Comparison of ENCODE assay signal across 31 cellular contexts in genomic region chr18:36409779-36410178, GRCh38.
"Had no signal": no experiment of that assay in that cellular context is flagged by ENCODE, and none has a peak within 500 bp of the region (broad histone marks: within the 10 kb centered on the region; RNA-seq: fewer than 3 reads in every experiment).

No MANE protein-coding gene starts in this region.

- H3K9ac ChIP-seq: neural progenitor cell, parathyroid adenoma had no signal

- H3K27ac Mint-ChIP-seq: naive thymus-derived CD4-positive, alpha-beta T cell; natural killer cell; nephron; neural progenitor cell; progenitor cell of endocrine pancreas; stimulated activated memory B cell treated with anti-CD40 and anti-IgM and Interleukin-4, amounts not matched to agents 10 μg/mL and 1 μg/mL and 100 μg/mL, for 72 hours; stimulated activated naive CD8-positive, alpha-beta T cell treated with anti-CD3 and anti-CD28 coated beads, Interleukin-15, amount 100 ng/mL, for 72 hours had no signal

- H3K9me3 Mint-ChIP-seq: natural killer cell; nephron; stimulated activated memory B cell treated with anti-CD40 and anti-IgM and Interleukin-4, amounts not matched to agents 10 μg/mL and 1 μg/mL and 100 μg/mL, for 72 hours; stimulated activated naive CD8-positive, alpha-beta T cell treated with anti-CD3 and anti-CD28 coated beads, Interleukin-15, amount 100 ng/mL, for 72 hours had no signal

- DNase-seq: naive thymus-derived CD4-positive, alpha-beta T cell; natural killer cell; occipital lobe; ovary; posterior cingulate gyrus; retina; right lobe of liver; sigmoid colon; small intestine; spleen; stimulated activated CD4-positive, alpha-beta T cell treated with anti-CD3 and anti-CD28 coated beads, Interleukin-12 subunit alpha, Interleukin-12 subunit beta, amount 100 ng/mL, for 4 hours; stimulated activated CD4-positive, alpha-beta T cell treated with anti-CD3 and anti-CD28 coated beads, Interleukin-1b, Interleukin-23, amount 100 ng/mL, for 48 hours; stimulated activated CD4-positive, alpha-beta T cell treated with anti-CD3 and anti-CD28 coated beads, Interleukin-4, amount 100 ng/mL, for 1 hour; stimulated activated CD4-positive, alpha-beta T cell treated with anti-CD3 and anti-CD28 coated beads, Interleukin-4, amount 100 ng/mL, for 4 hours; stimulated activated CD8-positive, alpha-beta memory T cell treated with anti-CD3 and anti-CD28 coated beads, Interleukin-4, amount 100 ng/mL, for 48 hours; stimulated activated naive CD4-positive, alpha-beta T cell; stimulated activated naive CD8-positive, alpha-beta T cell treated with anti-CD3 and anti-CD28 coated beads, Interleukin-15, amount 100 ng/mL, for 72 hours; stimulated activated naive CD8-positive, alpha-beta T cell treated with anti-CD3 and anti-CD28 coated beads, Interleukin-15, Interleukin-2, amounts not matched to agents 100 U/mL and 50 U/mL, for 24 hours; substantia nigra; testis; tibial artery; transverse colon; upper lobe of left lung had no signal

- H3K36me3 ChIP-seq: neural progenitor cell, ovary, right atrium auricular region, right lobe of liver, sigmoid colon, spleen, suprapubic skin, tibial artery, transverse colon, upper lobe of left lung, vagina had no signal

- H3K4me2 ChIP-seq: neural progenitor cell had no signal

- ATAC-seq: naive thymus-derived CD4-positive, alpha-beta T cell; natural killer cell; right lobe of liver; stimulated activated memory B cell treated with anti-CD40 and anti-IgM and Interleukin-4, amounts not matched to agents 10 μg/mL and 1 μg/mL and 100 μg/mL, for 72 hours; stimulated activated naive CD8-positive, alpha-beta T cell treated with anti-CD3 and anti-CD28 coated beads, Interleukin-15, amount 100 ng/mL, for 72 hours; stimulated activated naive CD8-positive, alpha-beta T cell treated with anti-CD3 and anti-CD28 coated beads, Interleukin-15, Interleukin-2, amounts not matched to agents 100 U/mL and 50 U/mL, for 24 hours had no signal

- H3K4me1 ChIP-seq: parathyroid adenoma, right lobe of liver, sigmoid colon, spleen, suprapubic skin, testis, transverse colon, upper lobe of left lung, vagina had no signal

- H3K27me3 Mint-ChIP-seq: progenitor cell of endocrine pancreas; stimulated activated naive CD8-positive, alpha-beta T cell treated with anti-CD3 and anti-CD28 coated beads, Interleukin-15, amount 100 ng/mL, for 72 hours had no signal

- H2AFZ ChIP-seq: neural progenitor cell, parathyroid adenoma had no signal

- H3K36me3 Mint-ChIP-seq: naive thymus-derived CD4-positive, alpha-beta T cell; natural killer cell; stimulated activated memory B cell treated with anti-CD40 and anti-IgM and Interleukin-4, amounts not matched to agents 10 μg/mL and 1 μg/mL and 100 μg/mL, for 72 hours had no signal

- H3K9me3 ChIP-seq: ovary, right atrium auricular region, right lobe of liver, sigmoid colon, spleen, suprapubic skin, testis, tibial artery, transverse colon, upper lobe of left lung, vagina had no signal

- H3K4me3 ChIP-seq: neural progenitor cell, ovary, right atrium auricular region, right lobe of liver, sigmoid colon, spleen, suprapubic skin, testis, tibial artery, transverse colon, upper lobe of left lung, vagina had no signal

- H3K27ac ChIP-seq: neural progenitor cell, ovary, parathyroid adenoma, right atrium auricular region, right lobe of liver, sigmoid colon, spleen, suprapubic skin, testis, tibial artery, transverse colon, upper lobe of left lung, vagina had no signal

- H3K4me3 Mint-ChIP-seq: naive thymus-derived CD4-positive, alpha-beta T cell; natural killer cell; nephron; neural progenitor cell; stimulated activated memory B cell treated with anti-CD40 and anti-IgM and Interleukin-4, amounts not matched to agents 10 μg/mL and 1 μg/mL and 100 μg/mL, for 72 hours; stimulated activated naive CD8-positive, alpha-beta T cell treated with anti-CD3 and anti-CD28 coated beads, Interleukin-15, amount 100 ng/mL, for 72 hours had no signal

- H3K27me3 ChIP-seq: neural progenitor cell, ovary, right atrium auricular region, right lobe of liver, sigmoid colon, spleen, suprapubic skin, testis, tibial artery, transverse colon, upper lobe of left lung, vagina had no signal

- H3K4me1 Mint-ChIP-seq: natural killer cell; stimulated activated memory B cell treated with anti-CD40 and anti-IgM and Interleukin-4, amounts not matched to agents 10 μg/mL and 1 μg/mL and 100 μg/mL, for 72 hours; stimulated activated naive CD8-positive, alpha-beta T cell treated with anti-CD3 and anti-CD28 coated beads, Interleukin-15, amount 100 ng/mL, for 72 hours had no signal

- H3K79me2 ChIP-seq: parathyroid adenoma had no signal
